In genomic region chr2:211802611-211803010, GRCh38 we compare ENCODE assay signal across 20 cellular contexts.
DNase-seq lines count a peak whose midpoint lies in the region; ATAC-seq and TF ChIP-seq lines count a peak whose summit lies in the region.
"Had no signal": no experiment of that assay in that cellular context is flagged by ENCODE, and none has a peak within 500 bp of the region (broad histone marks: within the 10 kb centered on the region; RNA-seq: fewer than 3 reads in every experiment).

No MANE protein-coding gene starts in this region.

- TF ChIP-seq EP300 in SK-N-SH (IDR thresholded peaks at IDR 0.05; ENCODE audit: borderline replicate concordance in 1 of 2, low read depth in 1 of 2, low read length in 1 of 2), result no peak

- H3K4me1 ChIP-seq in SK-N-SH (ENCODE audit: control insufficient read depth in 1 of 2, insufficient read depth in 2 of 2, low read depth in 1 of 2, low read length in 1 of 2) (no peaks in the 10 kb centered on the region), osteoblast (ENCODE audit: insufficient read depth, low read length) (no peaks in the 10 kb centered on the region), Caco-2 (no peaks in the 10 kb centered on the region)
- H3K4me1 ChIP-seq: A549; BLaER1 treated with 17β-estradiol and CSF1 and Interleukin-3, amounts not matched to agents 10 nM and 100 nM; SJSA1 had no signal

- H3K9ac ChIP-seq in SK-N-SH, result no peak overlapping the region
- H3K9ac ChIP-seq: BLaER1 treated with 17β-estradiol and CSF1 and Interleukin-3, amounts not matched to agents 10 nM and 100 nM had no signal

- 54% methylated on average over 4 of the region's 4 CpGs for WGBS in SK-N-SH (ENCODE audit: low lambda C conversion rate)

- no peaks in the 10 kb centered on the region for H3F3A ChIP-seq in SK-N-SH (replicated peaks; ENCODE audit: insufficient read depth)

- H3K9me3 ChIP-seq in SK-N-SH (no peaks in the 10 kb centered on the region), osteoblast (ENCODE audit: low read depth, low read length) (no peaks in the 10 kb centered on the region), Caco-2 (no peaks in the 10 kb centered on the region)
- H3K9me3 ChIP-seq: A549; BLaER1 treated with 17β-estradiol and CSF1 and Interleukin-3, amounts not matched to agents 10 nM and 100 nM; SJSA1 had no signal

- H3K4me2 ChIP-seq in SK-N-SH, result no peak overlapping the region
- no peak overlapping the region for H3K4me2 ChIP-seq in osteoblast (ENCODE audit: insufficient read depth, low read length)
- H3K4me2 ChIP-seq: A549; BLaER1 treated with 17β-estradiol and CSF1 and Interleukin-3, amounts not matched to agents 10 nM and 100 nM had no signal

- H3K9me2 ChIP-seq in SK-N-SH, result no peaks in the 10 kb centered on the region; the same call in 1 of the 2 replicates

- H3K27ac ChIP-seq in SK-N-SH (ENCODE audit: low read depth in 2 of 2, low read length in 1 of 2) (no peak overlapping the region), osteoblast (ENCODE audit: low read depth, low read length) (no peak overlapping the region)
- H3K27ac ChIP-seq: A549; BLaER1 treated with 17β-estradiol and CSF1 and Interleukin-3, amounts not matched to agents 10 nM and 100 nM; HL-60; SJSA1 had no signal

- H3K79me2 ChIP-seq in SK-N-SH (ENCODE audit: insufficient read depth) (no peaks in the 10 kb centered on the region), osteoblast (ENCODE audit: insufficient read depth, low read length) (no peaks in the 10 kb centered on the region)

- H3K36me3 ChIP-seq in SK-N-SH (replicated peaks in 1 of 2; ENCODE audit: control insufficient read depth in 1 of 2, insufficient read depth in 2 of 2, low read length in 1 of 2) (no peaks in the 10 kb centered on the region), osteoblast (ENCODE audit: insufficient read depth, low read length) (no peaks in the 10 kb centered on the region), Caco-2 (ENCODE audit: control insufficient read depth, insufficient read depth, low read length) (no peaks in the 10 kb centered on the region)
- H3K36me3 ChIP-seq: BLaER1 treated with 17β-estradiol and CSF1 and Interleukin-3, amounts not matched to agents 10 nM and 100 nM; SJSA1 had no signal

- POLR2A ChIA-PET in SK-N-SH (lab: Yijun Ruan, JAX), result no interaction called here
- POLR2A ChIA-PET in Caco-2 (lab: Charles Lee), result no interaction called here

- H3K27me3 ChIP-seq in SK-N-SH (ENCODE audit: insufficient read depth) (no peaks in the 10 kb centered on the region), osteoblast (ENCODE audit: insufficient read depth, low read length) (no peaks in the 10 kb centered on the region), Caco-2 (replicated peaks; ENCODE audit: control insufficient read depth, insufficient read depth, low read length) (no peaks in the 10 kb centered on the region)
- H3K27me3 ChIP-seq: BLaER1 treated with 17β-estradiol and CSF1 and Interleukin-3, amounts not matched to agents 10 nM and 100 nM; SJSA1 had no signal

- H3K36me3 Mint-ChIP-seq in Caco-2 (ENCODE audit: insufficient read depth, unreplicated experiment), result no peaks in the 10 kb centered on the region
- H3K36me3 Mint-ChIP-seq: CD8-positive, alpha-beta memory T cell; IgD-negative memory B cell had no signal

- no peak overlapping the region for H3K4me3 Mint-ChIP-seq in Caco-2 (ENCODE audit: unreplicated experiment)
- H3K4me3 Mint-ChIP-seq: CD8-positive, alpha-beta memory T cell; H9; IgD-negative memory B cell had no signal

- H4K20me1 ChIP-seq in SK-N-SH (ENCODE audit: insufficient read depth) (no peaks in the 10 kb centered on the region), osteoblast (ENCODE audit: insufficient read depth, low read length) (no peaks in the 10 kb centered on the region)
- H4K20me1 ChIP-seq: BLaER1 treated with 17β-estradiol and CSF1 and Interleukin-3, amounts not matched to agents 10 nM and 100 nM had no signal

- H2AFZ ChIP-seq in SK-N-SH (ENCODE audit: low read depth) (no peak overlapping the region), osteoblast (ENCODE audit: low read length) (no peak overlapping the region)

- H3K4me3 ChIP-seq in SK-N-SH (ENCODE audit: low read depth in 2 of 2, low read length in 1 of 2) (no peak overlapping the region), osteoblast (ENCODE audit: insufficient read depth, low read length) (no peak overlapping the region), Caco-2 (ENCODE audit: low read depth, low read length) (no peak overlapping the region)
- H3K4me3 ChIP-seq: A549; BLaER1 treated with 17β-estradiol and CSF1 and Interleukin-3, amounts not matched to agents 10 nM and 100 nM; SJSA1 had no signal

- no peaks in the 10 kb centered on the region for H3K9me3 Mint-ChIP-seq in Caco-2 (ENCODE audit: unreplicated experiment)
- H3K9me3 Mint-ChIP-seq: H9 had no signal

- H3K27me3 Mint-ChIP-seq in Caco-2 (ENCODE audit: insufficient read depth, unreplicated experiment), result peaks cover 2% of the 10 kb centered on the region
- H3K27me3 Mint-ChIP-seq: IgD-negative memory B cell had no signal

- TF ChIP-seq RAD21 in SK-N-SH (IDR thresholded peaks at IDR 0.05; ENCODE audit: low read length), result no peak

- no peak for ATAC-seq in SK-N-SH treated with all-trans-retinoic acid at 6 μM for 48 hours
- ATAC-seq: A549, PC-3 had no signal

- peak; percentile 10 for DNase-seq in SK-N-SH
- peak; percentile 38 for DNase-seq in NCI-H1694 (lab: John Stamatoyannopoulos, UW)
- peak; percentile 75 for DNase-seq in NCI-H524 treated with DMSO at 0.1 percent for 48 hours (lab: John Stamatoyannopoulos, UW)
- DNase-seq in osteoblast (ENCODE audit: insufficient read length, low spot score, missing footprints), result peak; percentile 4
- no peak for DNase-seq in activated CD4-positive, CD25-positive, alpha-beta regulatory T cell treated with anti-CD3 and anti-CD28 coated beads, Interleukin-2, amount 50 U/mL, for 72 hours
- no peak for DNase-seq in OCI-M2 (lab: John Stamatoyannopoulos, UW; ENCODE audit: unreplicated experiment)
- no peak for DNase-seq in Caco-2
- DNase-seq: CD8-positive, alpha-beta memory T cell; DMS53; H9; Kasumi-1; MM.1S; NCI-H1092 treated with DMSO at 0.1 percent for 48 hours; PC-3 had no signal

- TF ChIP-seq CTCF in SK-N-SH (IDR thresholded peaks at IDR 0.05) (no peak), osteoblast (IDR thresholded peaks at IDR 0.05; ENCODE audit: extremely low read depth, low read depth, low read length) (no peak), Caco-2 (IDR thresholded peaks at IDR 0.05; ENCODE audit: insufficient read depth in 1 of 2, low read depth in 1 of 2, low read length in 1 of 2, severe bottlenecking in 1 of 2, unreplicated experiment in 1 of 2) (no peak)

- no peaks in the 10 kb centered on the region for H3K4me1 Mint-ChIP-seq in Caco-2 (ENCODE audit: low read depth, unreplicated experiment)
- H3K4me1 Mint-ChIP-seq: CD8-positive, alpha-beta memory T cell; IgD-negative memory B cell had no signal

- intact Hi-C loops in Caco-2 (cut with micrococcal nuclease; ENCODE audit: unreplicated experiment), result no loop called here

- CTCF ChIA-PET in SK-N-SH (lab: Yijun Ruan, JAX) (no interaction called here), Caco-2 (lab: Charles Lee) (no interaction called here)

- BruUV-seq in Caco-2 (replicated peaks; lab: Mats Ljungman, UMichigan), result no TSS peak

- H3K27ac Mint-ChIP-seq in Caco-2 (ENCODE audit: unreplicated experiment), result no peak overlapping the region
- H3K27ac Mint-ChIP-seq: CD8-positive, alpha-beta memory T cell; H9; IgD-negative memory B cell had no signal

TF ChIP-seq in SK-N-SH treated with all-trans-retinoic acid at 6 μM for 48 hours, 23 proteins besides CTCF, POLR2A, EP300 and RAD21 (continues in another document):
- TF ChIP-seq POU6F1 (CRISPR knock-in tag; IDR thresholded peaks at IDR 0.05; ENCODE audit: borderline replicate concordance, low read depth) (no peak), ARNTL (CRISPR knock-in tag; IDR thresholded peaks at IDR 0.05; ENCODE audit: borderline replicate concordance, low read depth) (no peak), TCF4 (CRISPR knock-in tag; IDR thresholded peaks at IDR 0.05; ENCODE audit: borderline replicate concordance) (no peak), RARB (CRISPR knock-in tag; IDR thresholded peaks at IDR 0.05) (no peak), OSR1 (CRISPR knock-in tag; IDR thresholded peaks at IDR 0.05) (no peak), TOX (CRISPR knock-in tag; IDR thresholded peaks at IDR 0.05; ENCODE audit: borderline replicate concordance) (no peak), ZNF565 (CRISPR knock-in tag; conservative IDR thresholded peaks at IDR 0.05; ENCODE audit: low read depth) (no peak), SNAI2 (CRISPR knock-in tag; IDR thresholded peaks at IDR 0.05) (no peak), ESRRG (CRISPR knock-in tag; IDR thresholded peaks at IDR 0.05) (no peak), ZC3H10 (CRISPR knock-in tag; IDR thresholded peaks at IDR 0.05) (no peak), PATZ1 (CRISPR knock-in tag; IDR thresholded peaks at IDR 0.05; ENCODE audit: borderline replicate concordance) (no peak)

Comparison
In these comparisons a context has a peak if more than half of its experiments do, and no peak if none do; other contexts are left out.
1. DNase-seq: peak in SK-N-SH (single experiment), NCI-H1694 (single experiment), NCI-H524 treated with DMSO at 0.1 percent for 48 hours (single experiment) and osteoblast (single experiment); none in activated CD4-positive, CD25-positive, alpha-beta regulatory T cell treated with anti-CD3 and anti-CD28 coated beads, Interleukin-2, amount 50 U/mL, for 72 hours (single experiment), OCI-M2 (single experiment) and Caco-2 (0 of 2).